In the genomic region with DNA sequence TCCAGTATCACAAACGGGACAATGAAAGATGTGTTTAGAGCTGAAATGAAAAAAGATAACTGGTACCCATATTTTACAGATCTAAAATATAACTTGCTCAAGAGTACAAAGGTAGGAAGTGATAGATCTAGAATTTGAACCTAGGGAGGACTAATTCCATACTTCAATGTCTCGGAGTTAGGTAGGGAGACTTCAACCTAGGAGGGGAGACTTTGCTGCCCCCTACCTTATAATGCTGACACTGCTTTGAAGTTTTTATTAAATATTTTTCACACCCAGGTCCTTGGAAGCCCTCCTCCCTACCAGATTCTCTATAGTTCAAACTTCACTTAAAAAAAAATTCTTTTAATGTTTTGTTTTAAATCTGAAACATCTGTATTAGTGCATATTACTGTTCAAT, we compare ENCODE assay signal across 9 cellular contexts. TPM values are rescaled to one million over a fixed set of nuclear protein-coding genes. Genes with fewer than 3 reads are reported as not detected.
A peak's percentile ranks its signal among the peaks of the same experiment; 100 is the strongest.
DNase-seq lines count a peak whose midpoint lies in the region; ATAC-seq and TF ChIP-seq lines count a peak whose summit lies in the region.
"Had no signal": no experiment of that assay in that cellular context is flagged by ENCODE, and none has a peak within 500 bp of the region (broad histone marks: within the 10 kb centered on the region; RNA-seq: fewer than 3 reads in every experiment).

No MANE protein-coding gene starts in this region.

- H3K4ac ChIP-seq in mesendoderm (ENCODE audit: low read depth, low read length), result no peak overlapping the region

- ATAC-seq in DND-41 (ENCODE audit: insufficient read depth, low read depth) (no peak), GM18520 (IDR thresholded peaks at IDR 0.05; ENCODE audit: unreplicated experiment) (no peak)

- DNase-seq in DND-41 (no peak), brain microvascular endothelial cell (no peak), mesendoderm (peak; percentile 43), NCI-H2029 (lab: John Stamatoyannopoulos, UW) (no peak), NCI-H524 (lab: John Stamatoyannopoulos, UW) (no peak)
- DNase-seq in activated CD8-positive, alpha-beta memory T cell treated with anti-CD3 and anti-CD28 coated beads, Interleukin-2, amount 50 U/mL, for 4 hours, result no peak
- DNase-seq: T-helper 9 cell had no signal

- in situ Hi-C loops in brain microvascular endothelial cell (cut with HindIII; ENCODE audit: low pct_ligation_motif_present, low sequenced_read_pairs), result no loop called here

- H3K27me3 ChIP-seq in DND-41 (ENCODE audit: insufficient read depth, low read length, poor library complexity), result no peaks in the 10 kb centered on the region
- no peaks in the 10 kb centered on the region for H3K27me3 ChIP-seq in KMS-11 (ENCODE audit: insufficient read depth, low read depth)
- no peaks in the 10 kb centered on the region for H3K27me3 ChIP-seq in brain microvascular endothelial cell (replicated peaks)
- H3K27me3 ChIP-seq in mesendoderm (ENCODE audit: insufficient read depth, low read length, poor library complexity), result no peaks in the 10 kb centered on the region

- no peak overlapping the region for H2AK5ac ChIP-seq in mesendoderm (ENCODE audit: low read length)

- peaks cover 4% of the 10 kb centered on the region; the same call in 1 of the 2 replicates for H3K79me2 ChIP-seq in DND-41 (ENCODE audit: insufficient read depth, low read length)
- H3K79me2 ChIP-seq in KMS-11 (ENCODE audit: insufficient read depth, low read depth), result no peaks in the 10 kb centered on the region
- no peaks in the 10 kb centered on the region for H3K79me2 ChIP-seq in mesendoderm (ENCODE audit: control insufficient read depth, insufficient read depth, low read length)

- H3K9me3 ChIP-seq in DND-41 (ENCODE audit: insufficient read depth, low read length, severe bottlenecking), result no peaks in the 10 kb centered on the region

- H3K9ac ChIP-seq in DND-41 (ENCODE audit: low read depth, low read length) (no peak overlapping the region), KMS-11 (no peak overlapping the region), mesendoderm (ENCODE audit: low read length) (no peak overlapping the region)

- no peak overlapping the region for H2BK15ac ChIP-seq in mesendoderm (replicated peaks; ENCODE audit: low read depth)

- H3K4me2 ChIP-seq in DND-41 (ENCODE audit: insufficient read depth, low read length) (no peak overlapping the region), KMS-11 (no peak overlapping the region), mesendoderm (ENCODE audit: low read length) (no peak overlapping the region)

- no peak overlapping the region for H2BK120ac ChIP-seq in mesendoderm (ENCODE audit: low read depth, low read length)

- no CpG with 5 or more reads among the region's 2 CpGs for WGBS in mesendoderm (ENCODE audit: extremely low coverage, insufficient coverage, low lambda C conversion rate)

- H2AFZ ChIP-seq in DND-41 (ENCODE audit: low read depth, low read length) (no peak overlapping the region), KMS-11 (ENCODE audit: low read depth) (no peak overlapping the region)

- TF ChIP-seq CTCF in DND-41 (IDR thresholded peaks at IDR 0.05; ENCODE audit: borderline replicate concordance, extremely low read depth, low read length, poor library complexity, severe bottlenecking) (peak; percentile 51), KMS-11 (conservative IDR thresholded peaks at IDR 0.05; ENCODE audit: low read depth, low read length) (peak; percentile 35; the same call in 1 of the 2 replicates), brain microvascular endothelial cell (IDR thresholded peaks at IDR 0.05; ENCODE audit: low read depth, low read length, missing control alignments) (peak; percentile 59)

- H3K36me3 ChIP-seq in DND-41 (ENCODE audit: insufficient read depth, low read length) (peaks cover 10% of the 10 kb centered on the region), KMS-11 (ENCODE audit: insufficient read depth) (no peaks in the 10 kb centered on the region), brain microvascular endothelial cell (replicated peaks) (no peaks in the 10 kb centered on the region), mesendoderm (ENCODE audit: control insufficient read depth, insufficient read depth, low read length) (no peaks in the 10 kb centered on the region)

- no peak overlapping the region for H4K5ac ChIP-seq in mesendoderm (ENCODE audit: low read length)

- H3K23ac ChIP-seq in mesendoderm (ENCODE audit: low read length), result no peak overlapping the region

- H3K18ac ChIP-seq in mesendoderm (ENCODE audit: low read length), result no peak overlapping the region

- H4K8ac ChIP-seq in mesendoderm (ENCODE audit: low read depth, low read length), result no peak overlapping the region

- H2BK5ac ChIP-seq in mesendoderm (ENCODE audit: low read length), result no peak overlapping the region

- no peak overlapping the region for H3K56ac ChIP-seq in mesendoderm (ENCODE audit: low read length)

- H4K20me1 ChIP-seq in DND-41 (ENCODE audit: insufficient read depth, low read length), result no peaks in the 10 kb centered on the region
- no peaks in the 10 kb centered on the region for H4K20me1 ChIP-seq in KMS-11 (ENCODE audit: insufficient read depth)

- no peak overlapping the region for H3K27ac ChIP-seq in DND-41 (ENCODE audit: low read length)
- H3K27ac ChIP-seq in KMS-11, result no peak overlapping the region
- no peak overlapping the region for H3K27ac ChIP-seq in brain microvascular endothelial cell
- no peak overlapping the region for H3K27ac ChIP-seq in mesendoderm (ENCODE audit: low read depth, low read length)

- H3K4me1 ChIP-seq in DND-41 (ENCODE audit: insufficient read depth, low read length) (no peaks in the 10 kb centered on the region), KMS-11 (ENCODE audit: low read depth, poor library complexity, severe bottlenecking) (peaks cover 13% of the 10 kb centered on the region), mesendoderm (ENCODE audit: control insufficient read depth, low read depth, low read length) (no peaks in the 10 kb centered on the region)

- H3K4me3 ChIP-seq in DND-41 (ENCODE audit: low read depth in 1 of 2, low read length in 2 of 2), result no peak overlapping the region
- H3K4me3 ChIP-seq in KMS-11 (IDR thresholded peaks at IDR 0.05; ENCODE audit: insufficient read depth, low read depth, low read length), result no peak overlapping the region
- no peak overlapping the region for H3K4me3 ChIP-seq in brain microvascular endothelial cell (ENCODE audit: low read depth, low read length)
- H3K4me3 ChIP-seq in mesendoderm (ENCODE audit: low read length), result no peak overlapping the region

- H3K79me1 ChIP-seq in mesendoderm (ENCODE audit: low read length), result peaks cover 2% of the 10 kb centered on the region

RNA-seq across cellular contexts. Expression of a gene that starts 58.0 kb away (rescaled TPM):
- 22.8 TPM for polyA plus RNA-seq in mesendoderm (2013, experiment 1 of 2)
- 23.2 TPM for polyA plus RNA-seq in mesendoderm (2013, experiment 2 of 2)
